ENCODE assay signal across 1 cellular context in genomic region chr11:93842461-93842860, GRCh38.
TF ChIP-seq lines count a peak whose summit lies in the region.

No MANE protein-coding gene starts in this region.

TF ChIP-seq in IMR-90, 13 proteins besides CTCF, POLR2A, EP300 and RAD21:
- TF ChIP-seq ELK1 (IDR thresholded peaks at IDR 0.05; ENCODE audit: borderline replicate concordance, low read depth, low read length) (no peak), RFX5 (IDR thresholded peaks at IDR 0.05; ENCODE audit: low read depth, low read length) (no peak), USF2 (IDR thresholded peaks at IDR 0.05; ENCODE audit: low read depth, low read length) (no peak), RCOR1 (IDR thresholded peaks at IDR 0.05; ENCODE audit: insufficient replicate concordance, low read length) (no peak), FOS (IDR thresholded peaks at IDR 0.05; ENCODE audit: low read depth, low read length) (no peak), CEBPB (IDR thresholded peaks at IDR 0.05; ENCODE audit: low read depth, low read length) (no peak), MAFK (IDR thresholded peaks at IDR 0.05; ENCODE audit: low read depth, low read length) (no peak), MAZ (IDR thresholded peaks at IDR 0.05; ENCODE audit: borderline replicate concordance, low read depth, low read length) (no peak), MXI1 (IDR thresholded peaks at IDR 0.05; ENCODE audit: borderline replicate concordance, low read depth, low read length) (no peak), NFE2L2 (IDR thresholded peaks at IDR 0.05; ENCODE audit: low read depth, low read length) (no peak), BHLHE40 (IDR thresholded peaks at IDR 0.05; ENCODE audit: low read depth, low read length) (no peak), SMC3 (IDR thresholded peaks at IDR 0.05; ENCODE audit: low read depth, low read length) (no peak), CHD1 (IDR thresholded peaks at IDR 0.05; ENCODE audit: low read depth, low read length) (no peak)
